ENCODE assay signal across 8 cellular contexts in genomic region chr3:132352556-132353143, GRCh38. TPM values are rescaled to one million over a fixed set of nuclear protein-coding genes. Genes with fewer than 3 reads are reported as not detected.
DNase-seq lines count a peak whose midpoint lies in the region; ATAC-seq lines count a peak whose summit lies in the region.

No MANE protein-coding gene starts in this region.

- no peak overlapping the region for H3K27ac Mint-ChIP-seq in central memory CD8-positive, alpha-beta T cell (ENCODE audit: low read depth)

- peaks cover 2% of the 10 kb centered on the region for H3K36me3 Mint-ChIP-seq in central memory CD8-positive, alpha-beta T cell (ENCODE audit: insufficient read depth)

- no peak overlapping the region for H3K4me3 Mint-ChIP-seq in central memory CD8-positive, alpha-beta T cell

- no peaks in the 10 kb centered on the region for H3K9me3 Mint-ChIP-seq in central memory CD8-positive, alpha-beta T cell

- no peaks in the 10 kb centered on the region for H3K4me1 Mint-ChIP-seq in central memory CD8-positive, alpha-beta T cell

- H3K27me3 Mint-ChIP-seq in central memory CD8-positive, alpha-beta T cell, result no peaks in the 10 kb centered on the region

- ATAC-seq in HG03139 (IDR thresholded peaks at IDR 0.05; ENCODE audit: unreplicated experiment) (peak; percentile 70), left lobe of liver (peak; percentile 98)
- no peak for ATAC-seq in central memory CD8-positive, alpha-beta T cell (replicated peaks; ENCODE audit: extremely low read depth, poor library complexity, severe bottlenecking)

- peak; percentile 74 for DNase-seq in NCI-H2171 treated with DMSO at 0.1 percent for 48 hours (lab: John Stamatoyannopoulos, UW)
- no peak for DNase-seq in NCI-H2171 (lab: John Stamatoyannopoulos, UW)
- DNase-seq in NCI-H345 (lab: John Stamatoyannopoulos, UW), result peak; percentile 59
- DNase-seq in activated CD4-positive, CD25-positive, alpha-beta regulatory T cell treated with anti-CD3 and anti-CD28 coated beads, Interleukin-2, amount 50 U/mL, for 16 hours (ENCODE audit: low read depth, low spot score), result peak; percentile 39
- peak; percentile 47 to 48 for DNase-seq in central memory CD8-positive, alpha-beta T cell (ENCODE audit: low spot score in 2 of 2)
- peak; percentile 54 for DNase-seq in left lobe of liver (ENCODE audit: low spot score)
- DNase-seq in stimulated activated CD4-positive, alpha-beta T cell treated with anti-CD3 and anti-CD28 coated beads, TNF-alpha, amount 100 ng/mL, for 48 hours (ENCODE audit: low read depth in 3 of 3), result peak; percentile 38 to 55 (median 48)

RNA-seq across cellular contexts. Expression of gene ACP3, which starts 35.4 kb away (rescaled TPM):
- not detected for total RNA-seq in left lobe of liver
